28 cellular contexts compared by ENCODE assay signal in the genomic region with DNA sequence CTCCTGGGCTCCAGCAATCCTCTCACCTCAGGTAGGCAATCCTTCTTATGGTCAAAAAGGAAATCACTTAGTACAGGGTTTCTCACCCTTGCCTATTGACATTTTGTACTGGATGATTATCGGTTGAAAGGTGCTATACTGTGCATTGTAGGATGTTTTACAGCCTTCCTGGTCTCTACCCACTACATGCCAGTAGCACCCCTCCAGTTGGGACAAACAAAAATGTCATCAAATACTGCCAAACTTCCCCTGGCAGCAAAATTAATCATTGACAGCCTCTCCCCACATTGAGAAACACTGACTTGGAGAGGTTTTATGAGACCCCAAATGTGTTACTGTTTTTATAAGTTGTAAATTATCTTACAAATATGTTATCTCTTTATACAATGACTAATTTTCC.
"Had no signal": no experiment of that assay in that cellular context is flagged by ENCODE, and none has a peak within 500 bp of the region (broad histone marks: within the 10 kb centered on the region; RNA-seq: fewer than 3 reads in every experiment).

No MANE protein-coding gene starts in this region.

- H3K4me2 ChIP-seq: smooth muscle cell had no signal

- H3K9me3 ChIP-seq: neutrophil, pancreas, prostate gland, spleen, suprapubic skin, testis, tibial artery, transverse colon, upper lobe of right lung, uterus had no signal

- H3K4me3 ChIP-seq: pancreas, prostate gland, skin epidermis, smooth muscle cell, spleen, suprapubic skin, testis, tibial artery, transverse colon, upper lobe of right lung, uterus had no signal

- DNase-seq: naive thymus-derived CD8-positive, alpha-beta T cell; nephron progenitor cell; nucleus accumbens; pancreas; right cardiac atrium; spleen; stimulated activated CD4-positive, alpha-beta T cell treated with anti-CD3 and anti-CD28 coated beads, Interleukin-12 subunit alpha, Interleukin-12 subunit beta, amount 100 ng/mL, for 4 hours; stimulated activated CD4-positive, alpha-beta T cell treated with anti-CD3 and anti-CD28 coated beads, Interleukin-1b, Interleukin-23, amount 100 ng/mL, for 48 hours; stimulated activated CD4-positive, alpha-beta T cell treated with anti-CD3 and anti-CD28 coated beads, Interleukin-4, amount 100 ng/mL, for 1 hour; stimulated activated CD4-positive, alpha-beta T cell treated with anti-CD3 and anti-CD28 coated beads, Interleukin-4, amount 100 ng/mL, for 4 hours; stimulated activated CD8-positive, alpha-beta memory T cell treated with anti-CD3 and anti-CD28 coated beads, Interleukin-4, amount 100 ng/mL, for 48 hours; stimulated activated naive CD4-positive, alpha-beta T cell; stimulated activated naive CD8-positive, alpha-beta T cell treated with anti-CD3 and anti-CD28 coated beads, Interleukin-15, amount 100 ng/mL, for 72 hours; stimulated activated naive CD8-positive, alpha-beta T cell treated with anti-CD3 and anti-CD28 coated beads, Interleukin-15, Interleukin-2, amounts not matched to agents 100 U/mL and 50 U/mL, for 24 hours; substantia nigra; testis; tibial artery; transverse colon; upper lobe of right lung; uterus had no signal

- H3K36me3 ChIP-seq: neutrophil, pancreas, prostate gland, spleen, suprapubic skin, tibial artery, transverse colon, upper lobe of right lung, uterus had no signal

- H3K27me3 ChIP-seq: neutrophil, pancreas, spleen, suprapubic skin, testis, tibial artery, transverse colon, upper lobe of right lung, uterus had no signal

- H3K4me1 ChIP-seq: pancreas, prostate gland, spleen, suprapubic skin, testis, tibial artery, transverse colon, upper lobe of right lung, uterus had no signal

- ATAC-seq: naive thymus-derived CD8-positive, alpha-beta T cell; natural killer cell treated with Interleukin-12 subunit alpha and Interleukin-12 subunit beta and Interleukin-15 and Interleukin-18, amount 100 ng/mL, for 72 hours; pancreas; right cardiac atrium; sciatic nerve; stimulated activated memory B cell treated with anti-CD40 and anti-IgM and Interleukin-4, amounts not matched to agents 10 μg/mL and 1 μg/mL and 100 μg/mL, for 72 hours; stimulated activated naive CD8-positive, alpha-beta T cell treated with anti-CD3 and anti-CD28 coated beads, Interleukin-15, amount 100 ng/mL, for 72 hours; stimulated activated naive CD8-positive, alpha-beta T cell treated with anti-CD3 and anti-CD28 coated beads, Interleukin-15, Interleukin-2, amounts not matched to agents 100 U/mL and 50 U/mL, for 24 hours; upper lobe of right lung had no signal

- H3K27ac ChIP-seq: neutrophil, pancreas, prostate gland, skin epidermis, spleen, suprapubic skin, testis, tibial artery, transverse colon, upper lobe of right lung, uterus had no signal
